1 cellular context compared by ENCODE assay signal in genomic region chr17:51119415-51120356, GRCh38.
TF ChIP-seq lines count a peak whose summit lies in the region.

No MANE protein-coding gene starts in this region.

TF ChIP-seq in GM12878, 131 proteins besides CTCF, POLR2A, EP300 and RAD21:
- TF ChIP-seq NFIC (IDR thresholded peaks at IDR 0.05; ENCODE audit: low read depth, low read length) (no peak), NKRF (conservative IDR thresholded peaks at IDR 0.05) (peak; percentile 36; the same call in 1 of the 2 replicates), ZBTB33 (IDR thresholded peaks at IDR 0.05) (no peak), CHD2 (IDR thresholded peaks at IDR 0.05; ENCODE audit: borderline replicate concordance, low read depth, low read length) (0 out of 2 replicates have a peak, but pooled peaks have one; percentile 12), NR2F1 (conservative IDR thresholded peaks at IDR 0.05) (no peak), RB1 (IDR thresholded peaks at IDR 0.05; ENCODE audit: borderline replicate concordance) (no peak), CREM (IDR thresholded peaks at IDR 0.05; ENCODE audit: low read depth) (0 out of 2 replicates have a peak, but pooled peaks have one; percentile 1), MXI1 (IDR thresholded peaks at IDR 0.05; ENCODE audit: low read depth, low read length) (0 out of 2 replicates have a peak, but pooled peaks have one; percentile 31), RELB (IDR thresholded peaks at IDR 0.05; ENCODE audit: low read depth) (peak; percentile 32; the same call in 1 of the 2 replicates), IKZF2 (IDR thresholded peaks at IDR 0.05) (peak; percentile 33 to 51; a peak in 3 of 4 replicates), RFX5 (IDR thresholded peaks at IDR 0.05; ENCODE audit: low read depth, low read length) (no peak), E4F1 (IDR thresholded peaks at IDR 0.05; ENCODE audit: borderline replicate concordance, partially characterized antibody) (no peak), RAD51 (IDR thresholded peaks at IDR 0.05) (no peak), SIX5 (IDR thresholded peaks at IDR 0.05; ENCODE audit: low read depth, low read length, severe bottlenecking) (no peak), SMARCA5 (IDR thresholded peaks at IDR 0.05) (no peak), IKZF1 (conservative IDR thresholded peaks at IDR 0.05) (peak; percentile 45; the same call in 1 of the 2 replicates), TARDBP (IDR thresholded peaks at IDR 0.05; ENCODE audit: borderline replicate concordance) (no peak), REST (IDR thresholded peaks at IDR 0.05; ENCODE audit: low read depth, low read length) (peak; percentile 65)
